2 cellular contexts compared by ENCODE assay signal in genomic region chr13:48505597-48506091, GRCh38.
A peak's percentile ranks its signal among the peaks of the same experiment; 100 is the strongest.
TF ChIP-seq lines count a peak whose summit lies in the region.

No MANE protein-coding gene starts in this region.

TF ChIP-seq in liver, 16 proteins besides CTCF, POLR2A, EP300 and RAD21 (continued from another document):
- TF ChIP-seq, protein P1, sequence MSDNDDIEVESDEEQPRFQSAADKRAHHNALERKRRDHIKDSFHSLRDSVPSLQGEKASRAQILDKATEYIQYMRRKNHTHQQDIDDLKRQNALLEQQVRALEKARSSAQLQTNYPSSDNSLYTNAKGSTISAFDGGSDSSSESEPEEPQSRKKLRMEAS (IDR thresholded peaks at IDR 0.05): peak; percentile 44

TF ChIP-seq in HepG2, 621 proteins besides CTCF, POLR2A, EP300 and RAD21 (continued from another document):
- TF ChIP-seq CSRNP2 (CRISPR knock-in tag; conservative IDR thresholded peaks at IDR 0.05; ENCODE audit: low read depth) (no peak), HOXA5 (CRISPR knock-in tag; IDR thresholded peaks at IDR 0.05) (no peak), FOXA3 (CRISPR knock-in tag; IDR thresholded peaks at IDR 0.05) (no peak), RBAK (CRISPR knock-in tag; IDR thresholded peaks at IDR 0.05) (no peak), KDM3A (CRISPR knock-in tag; IDR thresholded peaks at IDR 0.05; ENCODE audit: low read depth) (no peak), KDM5B (CRISPR knock-in tag; IDR thresholded peaks at IDR 0.05; ENCODE audit: borderline replicate concordance) (no peak), KAT2B (IDR thresholded peaks at IDR 0.05; ENCODE audit: borderline replicate concordance, low read depth, low read length) (no peak), PREB (CRISPR knock-in tag; IDR thresholded peaks at IDR 0.05) (no peak), MXI1 (IDR thresholded peaks at IDR 0.05; ENCODE audit: borderline replicate concordance, low read depth, low read length) (no peak), RFXAP (CRISPR knock-in tag; IDR thresholded peaks at IDR 0.05; ENCODE audit: borderline replicate concordance) (no peak), FIP1L1 (IDR thresholded peaks at IDR 0.05; ENCODE audit: borderline replicate concordance, insufficient read depth, low read depth, low read length) (no peak), ADNP (CRISPR knock-in tag; IDR thresholded peaks at IDR 0.05) (no peak), SATB2 (CRISPR knock-in tag; IDR thresholded peaks at IDR 0.05) (no peak)
